In the genomic region with DNA sequence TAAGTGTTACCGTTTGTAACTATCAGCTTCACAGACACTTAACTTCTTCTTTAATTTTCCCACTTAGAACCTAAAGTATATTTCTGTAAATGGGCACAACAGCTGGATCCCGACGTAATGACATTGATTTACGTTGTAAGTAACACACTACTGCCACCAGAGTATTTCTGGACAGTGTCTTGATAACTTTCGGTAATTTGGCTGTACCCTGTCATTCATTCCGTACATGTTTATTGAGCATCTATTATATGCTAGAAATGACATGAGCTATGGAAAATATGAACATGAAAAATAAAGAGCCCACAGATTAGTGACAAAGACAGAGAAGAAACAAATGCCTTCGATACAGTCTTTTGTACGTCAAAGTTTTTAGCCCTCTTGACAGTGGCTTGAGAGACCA, we compare ENCODE assay signal across 1 cellular context.
TF ChIP-seq lines count a peak whose summit lies in the region.

No MANE protein-coding gene starts in this region.

TF ChIP-seq in K562, 482 proteins besides CTCF, POLR2A, EP300 and RAD21 (continued from another document):
- TF ChIP-seq, protein P1, sequence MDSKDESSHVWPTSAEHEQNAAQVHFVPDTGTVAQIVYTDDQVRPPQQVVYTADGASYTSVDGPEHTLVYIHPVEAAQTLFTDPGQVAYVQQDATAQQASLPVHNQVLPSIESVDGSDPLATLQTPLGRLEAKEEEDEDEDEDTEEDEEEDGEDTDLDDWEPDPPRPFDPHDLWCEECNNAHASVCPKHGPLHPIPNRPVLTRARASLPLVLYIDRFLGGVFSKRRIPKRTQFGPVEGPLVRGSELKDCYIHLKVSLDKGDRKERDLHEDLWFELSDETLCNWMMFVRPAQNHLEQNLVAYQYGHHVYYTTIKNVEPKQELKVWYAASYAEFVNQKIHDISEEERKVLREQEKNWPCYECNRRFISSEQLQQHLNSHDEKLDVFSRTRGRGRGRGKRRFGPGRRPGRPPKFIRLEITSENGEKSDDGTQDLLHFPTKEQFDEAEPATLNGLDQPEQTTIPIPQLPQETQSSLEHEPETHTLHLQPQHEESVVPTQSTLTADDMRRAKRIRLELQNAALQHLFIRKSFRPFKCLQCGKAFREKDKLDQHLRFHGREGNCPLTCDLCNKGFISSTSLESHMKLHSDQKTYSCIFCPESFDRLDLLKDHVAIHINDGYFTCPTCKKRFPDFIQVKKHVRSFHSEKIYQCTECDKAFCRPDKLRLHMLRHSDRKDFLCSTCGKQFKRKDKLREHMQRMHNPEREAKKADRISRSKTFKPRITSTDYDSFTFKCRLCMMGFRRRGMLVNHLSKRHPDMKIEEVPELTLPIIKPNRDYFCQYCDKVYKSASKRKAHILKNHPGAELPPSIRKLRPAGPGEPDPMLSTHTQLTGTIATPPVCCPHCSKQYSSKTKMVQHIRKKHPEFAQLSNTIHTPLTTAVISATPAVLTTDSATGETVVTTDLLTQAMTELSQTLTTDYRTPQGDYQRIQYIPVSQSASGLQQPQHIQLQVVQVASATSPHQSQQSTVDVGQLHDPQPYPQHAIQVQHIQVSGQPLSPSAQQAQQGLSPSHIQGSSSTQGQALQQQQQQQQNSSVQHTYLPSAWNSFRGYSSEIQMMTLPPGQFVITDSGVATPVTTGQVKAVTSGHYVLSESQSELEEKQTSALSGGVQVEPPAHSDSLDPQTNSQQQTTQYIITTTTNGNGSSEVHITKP (IDR thresholded peaks at IDR 0.05; ENCODE audit: partially characterized antibody) = no peak
- TF ChIP-seq MEIS2 (IDR thresholded peaks at IDR 0.05; ENCODE audit: partially characterized antibody) = no peak
- TF ChIP-seq, protein P2, sequence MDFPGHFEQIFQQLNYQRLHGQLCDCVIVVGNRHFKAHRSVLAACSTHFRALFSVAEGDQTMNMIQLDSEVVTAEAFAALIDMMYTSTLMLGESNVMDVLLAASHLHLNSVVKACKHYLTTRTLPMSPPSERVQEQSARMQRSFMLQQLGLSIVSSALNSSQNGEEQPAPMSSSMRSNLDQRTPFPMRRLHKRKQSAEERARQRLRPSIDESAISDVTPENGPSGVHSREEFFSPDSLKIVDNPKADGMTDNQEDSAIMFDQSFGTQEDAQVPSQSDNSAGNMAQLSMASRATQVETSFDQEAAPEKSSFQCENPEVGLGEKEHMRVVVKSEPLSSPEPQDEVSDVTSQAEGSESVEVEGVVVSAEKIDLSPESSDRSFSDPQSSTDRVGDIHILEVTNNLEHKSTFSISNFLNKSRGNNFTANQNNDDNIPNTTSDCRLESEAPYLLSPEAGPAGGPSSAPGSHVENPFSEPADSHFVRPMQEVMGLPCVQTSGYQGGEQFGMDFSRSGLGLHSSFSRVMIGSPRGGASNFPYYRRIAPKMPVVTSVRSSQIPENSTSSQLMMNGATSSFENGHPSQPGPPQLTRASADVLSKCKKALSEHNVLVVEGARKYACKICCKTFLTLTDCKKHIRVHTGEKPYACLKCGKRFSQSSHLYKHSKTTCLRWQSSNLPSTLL (IDR thresholded peaks at IDR 0.05) = no peak
- no peak for TF ChIP-seq CEBPB (tag; IDR thresholded peaks at IDR 0.05)
- TF ChIP-seq, protein P3, sequence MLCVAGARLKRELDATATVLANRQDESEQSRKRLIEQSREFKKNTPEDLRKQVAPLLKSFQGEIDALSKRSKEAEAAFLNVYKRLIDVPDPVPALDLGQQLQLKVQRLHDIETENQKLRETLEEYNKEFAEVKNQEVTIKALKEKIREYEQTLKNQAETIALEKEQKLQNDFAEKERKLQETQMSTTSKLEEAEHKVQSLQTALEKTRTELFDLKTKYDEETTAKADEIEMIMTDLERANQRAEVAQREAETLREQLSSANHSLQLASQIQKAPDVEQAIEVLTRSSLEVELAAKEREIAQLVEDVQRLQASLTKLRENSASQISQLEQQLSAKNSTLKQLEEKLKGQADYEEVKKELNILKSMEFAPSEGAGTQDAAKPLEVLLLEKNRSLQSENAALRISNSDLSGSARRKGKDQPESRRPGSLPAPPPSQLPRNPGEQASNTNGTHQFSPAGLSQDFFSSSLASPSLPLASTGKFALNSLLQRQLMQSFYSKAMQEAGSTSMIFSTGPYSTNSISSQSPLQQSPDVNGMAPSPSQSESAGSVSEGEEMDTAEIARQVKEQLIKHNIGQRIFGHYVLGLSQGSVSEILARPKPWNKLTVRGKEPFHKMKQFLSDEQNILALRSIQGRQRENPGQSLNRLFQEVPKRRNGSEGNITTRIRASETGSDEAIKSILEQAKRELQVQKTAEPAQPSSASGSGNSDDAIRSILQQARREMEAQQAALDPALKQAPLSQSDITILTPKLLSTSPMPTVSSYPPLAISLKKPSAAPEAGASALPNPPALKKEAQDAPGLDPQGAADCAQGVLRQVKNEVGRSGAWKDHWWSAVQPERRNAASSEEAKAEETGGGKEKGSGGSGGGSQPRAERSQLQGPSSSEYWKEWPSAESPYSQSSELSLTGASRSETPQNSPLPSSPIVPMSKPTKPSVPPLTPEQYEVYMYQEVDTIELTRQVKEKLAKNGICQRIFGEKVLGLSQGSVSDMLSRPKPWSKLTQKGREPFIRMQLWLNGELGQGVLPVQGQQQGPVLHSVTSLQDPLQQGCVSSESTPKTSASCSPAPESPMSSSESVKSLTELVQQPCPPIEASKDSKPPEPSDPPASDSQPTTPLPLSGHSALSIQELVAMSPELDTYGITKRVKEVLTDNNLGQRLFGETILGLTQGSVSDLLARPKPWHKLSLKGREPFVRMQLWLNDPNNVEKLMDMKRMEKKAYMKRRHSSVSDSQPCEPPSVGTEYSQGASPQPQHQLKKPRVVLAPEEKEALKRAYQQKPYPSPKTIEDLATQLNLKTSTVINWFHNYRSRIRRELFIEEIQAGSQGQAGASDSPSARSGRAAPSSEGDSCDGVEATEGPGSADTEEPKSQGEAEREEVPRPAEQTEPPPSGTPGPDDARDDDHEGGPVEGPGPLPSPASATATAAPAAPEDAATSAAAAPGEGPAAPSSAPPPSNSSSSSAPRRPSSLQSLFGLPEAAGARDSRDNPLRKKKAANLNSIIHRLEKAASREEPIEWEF (CRISPR knock-in tag; IDR thresholded peaks at IDR 0.05) = no peak
TF ChIP-seq in K562: peak in this region for 2.
